In the genomic region with DNA sequence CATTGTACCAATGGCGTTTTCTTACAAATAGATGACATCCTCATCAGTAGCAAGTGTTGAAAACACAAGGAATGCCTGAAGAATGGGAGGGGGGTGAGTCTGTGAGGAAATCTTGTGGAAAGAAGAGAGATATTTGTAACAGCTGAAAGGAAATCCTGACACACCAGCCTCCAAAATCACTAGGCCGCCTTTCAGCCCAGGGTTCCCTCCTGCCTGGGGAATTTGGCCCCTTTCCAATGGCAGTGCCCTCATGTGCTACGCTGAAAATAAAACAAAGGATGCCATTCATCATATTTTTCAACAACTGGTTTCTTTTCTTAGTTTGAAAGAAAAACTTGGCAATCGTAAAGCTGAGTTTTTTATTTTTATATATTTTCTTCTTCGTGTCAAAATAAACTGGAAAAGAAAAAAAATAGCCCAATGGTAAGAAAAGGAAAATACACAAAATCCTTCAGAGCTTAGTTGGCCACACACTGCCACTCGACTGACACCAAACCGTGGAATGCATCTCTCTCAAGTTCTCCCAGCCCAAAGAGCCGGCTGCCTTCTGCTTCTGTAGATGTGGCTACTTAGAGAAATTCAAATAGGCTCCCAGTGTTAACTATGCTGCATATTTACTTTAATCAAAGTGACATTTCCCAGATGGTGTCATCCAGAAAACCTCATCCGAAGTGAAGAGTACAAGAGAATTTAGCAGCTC, we compare ENCODE assay signal across 10 cellular contexts. TPM values are rescaled to one million over a fixed set of nuclear protein-coding genes. Genes with fewer than 3 reads are reported as not detected.
DNase-seq lines count a peak whose midpoint lies in the region; ATAC-seq lines count a peak whose summit lies in the region.
"Had no signal": no experiment of that assay in that cellular context is flagged by ENCODE, and none has a peak within 500 bp of the region (broad histone marks: within the 10 kb centered on the region; RNA-seq: fewer than 3 reads in every experiment).

No MANE protein-coding gene starts in this region.

- no peak for ATAC-seq in activated T-cell treated with anti-CD3 and anti-CD28 coated beads, Interleukin-2, amount 50 U/mL, for 4 hours
- no peak for ATAC-seq in GM18870 (IDR thresholded peaks at IDR 0.05; ENCODE audit: unreplicated experiment)

- no peak overlapping the region for H3K4me3 Mint-ChIP-seq in activated T-cell treated with anti-CD3 and anti-CD28 coated beads, Interleukin-2, amount 50 U/mL, for 4 hours

- no peaks in the 10 kb centered on the region for H3K4me1 Mint-ChIP-seq in activated T-cell treated with anti-CD3 and anti-CD28 coated beads, Interleukin-2, amount 50 U/mL, for 4 hours (ENCODE audit: low read depth)

- H3K4me3 ChIP-seq in skeletal muscle cell (ENCODE audit: low read depth, low read length) = no peak overlapping the region

- peak overlapping the region; percentile 90 for H3K27ac ChIP-seq in caudate nucleus (ENCODE audit: low read depth, low read length)

- DNase-seq in HT1080 (ENCODE audit: low read depth) (peak; percentile 54), caudate nucleus (lab: John Stamatoyannopoulos, UW) (peak in 52 of 61 donors; percentile 5 to 71 (median 45)), hypothalamus (lab: John Stamatoyannopoulos, UW) (peak in 40 of 51 donors; percentile 3 to 75 (median 44)), skeletal muscle cell (ENCODE audit: low read depth) (peak; percentile 51), mesenteric fat pad (ENCODE audit: low spot score) (no peak), NOMO-1 treated with dmso at 0.1 percent for 144 hours (lab: John Stamatoyannopoulos, UW; ENCODE audit: unreplicated experiment) (no peak)
- DNase-seq in activated T-cell treated with anti-CD3 and anti-CD28 coated beads, Interleukin-2, amount 50 U/mL, for 4 hours = no peak
- DNase-seq: activated naive CD4-positive, alpha-beta T cell treated with anti-CD3 and anti-CD28 coated beads, Interleukin-2, amount 50 U/mL, for 16 hours; effector CD4-positive, alpha-beta T cell had no signal

- H3K9me3 Mint-ChIP-seq in activated T-cell treated with anti-CD3 and anti-CD28 coated beads, Interleukin-2, amount 50 U/mL, for 4 hours = no peaks in the 10 kb centered on the region

- no peaks in the 10 kb centered on the region for H3K36me3 Mint-ChIP-seq in activated T-cell treated with anti-CD3 and anti-CD28 coated beads, Interleukin-2, amount 50 U/mL, for 4 hours (ENCODE audit: insufficient read depth)

- H3K27me3 Mint-ChIP-seq in activated T-cell treated with anti-CD3 and anti-CD28 coated beads, Interleukin-2, amount 50 U/mL, for 4 hours (ENCODE audit: low read depth) = no peaks in the 10 kb centered on the region

RNA-seq across cellular contexts. Expression of gene FTCDNL1, which starts 52.0 kb away (rescaled TPM):
- 0.43 and 2.0 TPM in 2 replicates for total RNA-seq in HT1080 (2014; rRNA removed; shearing (Covaris generic))
- polyA plus RNA-seq in HT1080 (2015; cell fraction: cytosol; rRNA removed) = 2.2 and 2.8 TPM in 2 replicates
- 0.75 and 1.8 TPM in 2 replicates for polyA plus RNA-seq in HT1080 (2015; cell fraction: nucleus; rRNA removed)
- 4.4 TPM for total RNA-seq in mesenteric fat pad
- total RNA-seq in activated T-cell treated with anti-CD3 and anti-CD28 coated beads, Interleukin-2, amount 50 U/mL, for 4 hours = 1 to 10 TPM; 2.2 to 2.6 (median 2.3) TPM

Comparison
In these comparisons a context has a peak if more than half of its experiments do, and no peak if none do; other contexts are left out.
1. DNase-seq: peak in HT1080 (single experiment), caudate nucleus (52 of 61), hypothalamus (40 of 51) and skeletal muscle cell (single experiment); none in mesenteric fat pad (single experiment), NOMO-1 treated with dmso at 0.1 percent for 144 hours (single experiment) and activated T-cell treated with anti-CD3 and anti-CD28 coated beads, Interleukin-2, amount 50 U/mL, for 4 hours (single experiment).